1 cellular context compared by ENCODE assay signal in the genomic region with DNA sequence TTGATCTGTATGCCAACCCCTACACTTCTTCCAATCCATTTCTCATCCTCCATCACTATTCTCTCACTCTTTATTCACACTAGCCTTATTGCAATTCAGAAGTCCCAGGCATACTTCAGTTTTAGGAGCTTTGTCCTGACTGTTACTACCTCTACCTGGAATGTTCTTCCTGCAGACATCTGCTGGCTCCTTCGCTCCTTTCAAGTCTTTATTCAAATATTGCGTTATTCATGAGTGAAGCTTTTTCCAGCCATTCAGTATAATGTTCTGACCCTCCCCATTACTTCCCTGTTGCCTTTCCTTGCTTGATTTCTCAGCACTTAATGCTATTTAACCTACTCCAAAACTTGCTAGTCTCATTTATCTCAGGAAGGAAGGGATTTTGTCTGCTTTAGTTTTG.
TF ChIP-seq lines count a peak whose summit lies in the region.

No MANE protein-coding gene starts in this region.

TF ChIP-seq in HepG2, 621 proteins besides CTCF, POLR2A, EP300 and RAD21:
- TF ChIP-seq NR3C1 (CRISPR knock-in tag; IDR thresholded peaks at IDR 0.05), result no peak
- no peak for TF ChIP-seq IKZF1 (IDR thresholded peaks at IDR 0.05)
- no peak for TF ChIP-seq ETV5 (CRISPR knock-in tag; IDR thresholded peaks at IDR 0.05; ENCODE audit: borderline replicate concordance)
- no peak for TF ChIP-seq ZNF878 (CRISPR knock-in tag; IDR thresholded peaks at IDR 0.05)
